In the genomic region with DNA sequence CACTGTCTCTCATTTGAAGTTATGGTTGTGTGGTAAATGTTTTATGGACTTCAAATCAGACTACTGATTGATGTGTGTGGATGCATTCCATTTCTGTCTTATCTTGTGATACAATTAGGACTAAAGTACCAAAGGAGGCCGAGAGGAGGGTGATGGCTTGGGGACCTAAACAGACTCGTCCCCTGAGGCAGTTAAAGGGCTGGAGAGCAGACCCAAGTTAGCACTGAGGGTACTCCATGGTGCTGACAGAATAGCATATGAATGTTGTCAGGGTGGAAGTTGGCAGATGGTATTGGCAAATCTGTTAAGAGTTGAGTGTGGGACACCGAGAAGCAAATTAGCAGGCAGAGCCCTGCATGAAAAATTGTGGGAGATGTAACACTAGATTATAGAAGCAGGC, we compare ENCODE assay signal across 21 cellular contexts.
"Had no signal": no experiment of that assay in that cellular context is flagged by ENCODE, and none has a peak within 500 bp of the region (broad histone marks: within the 10 kb centered on the region; RNA-seq: fewer than 3 reads in every experiment).

No MANE protein-coding gene starts in this region.

- DNase-seq: effector CD4-positive, alpha-beta T cell; head of caudate nucleus; left cardiac atrium; left lung; mesenchymal stem cell; mucosa of descending colon; naive B cell; right lobe of liver; stimulated activated CD4-positive, alpha-beta T cell treated with anti-CD3 and anti-CD28 coated beads, Interleukin-12 subunit alpha, Interleukin-12 subunit beta, amount 100 ng/mL, for 4 hours; stimulated activated CD4-positive, alpha-beta T cell treated with anti-CD3 and anti-CD28 coated beads, Interleukin-1b, Interleukin-23, amount 100 ng/mL, for 48 hours; stimulated activated CD4-positive, alpha-beta T cell treated with anti-CD3 and anti-CD28 coated beads, Interleukin-4, amount 100 ng/mL, for 1 hour; stimulated activated CD8-positive, alpha-beta memory T cell treated with anti-CD3 and anti-CD28 coated beads, Interleukin-4, amount 100 ng/mL, for 48 hours; stimulated activated naive CD4-positive, alpha-beta T cell treated with Interleukin-2 at 50 U/mL for 16 hours; stomach; testis; tibial artery had no signal

- H3K27ac ChIP-seq: coronary artery, hepatocyte, left lung, neural progenitor cell, parathyroid adenoma, right lobe of liver, stomach, testis, tibial artery had no signal

- H3K27me3 ChIP-seq: hepatocyte, left lung, neural progenitor cell, right lobe of liver, stomach, testis, tibial artery had no signal

- H3K4me1 ChIP-seq: left lung, neural progenitor cell, parathyroid adenoma, right lobe of liver, stomach, testis, tibial artery had no signal

- H3K4me3 ChIP-seq: coronary artery, hepatocyte, left lung, mucosa of descending colon, neural progenitor cell, right lobe of liver, smooth muscle cell, stomach, testis, tibial artery had no signal

- H3K36me3 ChIP-seq: left lung, neural progenitor cell, right lobe of liver, stomach, tibial artery had no signal

- H2AFZ ChIP-seq: hepatocyte, neural progenitor cell, parathyroid adenoma had no signal

- H3K79me2 ChIP-seq: hepatocyte, parathyroid adenoma had no signal

- H3K4me2 ChIP-seq: hepatocyte, neural progenitor cell, smooth muscle cell had no signal

- H3K9me3 ChIP-seq: left lung, mucosa of descending colon, right lobe of liver, stomach, testis, tibial artery had no signal

- H3K9ac ChIP-seq: neural progenitor cell, parathyroid adenoma had no signal
